Comparison of ENCODE assay signal across 8 cellular contexts in genomic region chr17:39671651-39672521, GRCh38. TPM values are rescaled to one million over a fixed set of nuclear protein-coding genes. Genes with fewer than 3 reads are reported as not detected.
DNase-seq lines count a peak whose midpoint lies in the region; TF ChIP-seq lines count a peak whose summit lies in the region.

No MANE protein-coding gene starts in this region.

- peak; percentile 60 for TF ChIP-seq RAD21 in SK-N-SH (IDR thresholded peaks at IDR 0.05; ENCODE audit: low read length)

- peaks cover 0 to 4% of the 10 kb centered on the region in 2 experiments; a peak in 1 of 4 replicates for H3K4me1 ChIP-seq in SK-N-SH (ENCODE audit: control insufficient read depth in 1 of 2, insufficient read depth in 2 of 2, low read depth in 1 of 2, low read length in 1 of 2)
- H3K4me1 ChIP-seq in skeletal muscle tissue (ENCODE audit: control insufficient read depth in 3 of 3, insufficient read depth in 3 of 3, low read length in 3 of 3): peaks cover 56 to 87% (median 67%) of the 10 kb centered on the region in 3 donors

- TF ChIP-seq CTCF in GM13976 (IDR thresholded peaks at IDR 0.05; ENCODE audit: borderline replicate concordance, control extremely low read depth, extremely low read depth, insufficient read depth, missing control alignments) (peak; percentile 35), SK-N-SH (IDR thresholded peaks at IDR 0.05) (peak; percentile 59), lower leg skin (IDR thresholded peaks at IDR 0.05) (peak in 1 of 3 donors; percentile 48)

- H3K9ac ChIP-seq in SK-N-SH (no peak overlapping the region), skeletal muscle tissue (ENCODE audit: low read depth in 1 of 3, low read length in 3 of 3) (peak overlapping the region; percentile 60 to 79 (median 74))

- TF ChIP-seq POLR2A in lower leg skin (IDR thresholded peaks at IDR 0.05): no peak

- H3F3A ChIP-seq in SK-N-SH (replicated peaks; ENCODE audit: insufficient read depth): no peaks in the 10 kb centered on the region

- H3K27me3 ChIP-seq in SK-N-SH (ENCODE audit: insufficient read depth): no peaks in the 10 kb centered on the region
- H3K27me3 ChIP-seq in skeletal muscle tissue (ENCODE audit: control insufficient read depth in 3 of 3, insufficient read depth in 3 of 3, low read length in 3 of 3): peaks cover 0 to 17% (median 6%) of the 10 kb centered on the region in 3 donors

- no peaks in the 10 kb centered on the region for H3K9me2 ChIP-seq in SK-N-SH

- POLR2A ChIA-PET in SK-N-SH (lab: Yijun Ruan, JAX): interaction anchor here (0.7 kb wide), 1 partner anchor 16 kb away, joined by 3 read pairs; the partner anchor contains the start of gene PGAP3

- H3K4me2 ChIP-seq in SK-N-SH: no peak overlapping the region

- 77% methylated on average over 17 of the region's 19 CpGs for WGBS in SK-N-SH (ENCODE audit: low lambda C conversion rate)
- 35 to 42% methylated on average over 19 of the region's 19 CpGs for WGBS in lower leg skin, 2 donors

- in situ Hi-C loops in GM13976 (cut with MboI; ENCODE audit: low sequenced_read_pairs, unreplicated experiment): no loop called here

- CTCF ChIA-PET in SK-N-SH (lab: Yijun Ruan, JAX): interaction anchor here (0.6 to 15.8 kb wide), 16 partner anchors 9 to 124 kb away, joined by 3 to 279 read pairs (median 6); partner anchors contain the start of genes MIEN1, PGAP3 and PPP1R1B

- peak; percentile 53 for DNase-seq in A172 (ENCODE audit: low spot score)
- no peak for DNase-seq in GM13976 (ENCODE audit: low spot score)
- peak; percentile 86 for DNase-seq in SK-N-SH
- DNase-seq in germinal center (ENCODE audit: low spot score): peak; percentile 57
- DNase-seq in activated T-cell treated with anti-CD3 and anti-CD28 coated beads for 4 hours: no peak
- no peak for DNase-seq in lower leg skin (ENCODE audit: low spot score in 2 of 2)
- DNase-seq in activated CD4-positive, CD25-positive, alpha-beta regulatory T cell (lab: John Stamatoyannopoulos, UW): no peak

- H3K27ac ChIP-seq in SK-N-SH (ENCODE audit: low read depth in 2 of 2, low read length in 1 of 2): no peak overlapping the region
- peak overlapping the region; percentile 74 for H3K27ac ChIP-seq in skeletal muscle tissue (ENCODE audit: low read depth, low read length)

- H3K4me3 ChIP-seq in SK-N-SH (ENCODE audit: low read depth in 2 of 2, low read length in 1 of 2) (no peak overlapping the region; a peak in 1 of 4 replicates), skeletal muscle tissue (ENCODE audit: low read length in 3 of 3) (peak overlapping the region in 1 of 3 donors; percentile 35), lower leg skin (ENCODE audit: low read depth, poor library complexity, severe bottlenecking) (no peak overlapping the region)

- TF ChIP-seq EP300 in SK-N-SH (IDR thresholded peaks at IDR 0.05; ENCODE audit: borderline replicate concordance in 1 of 2, low read depth in 1 of 2, low read length in 1 of 2): no peak

- H3K36me3 ChIP-seq in SK-N-SH (replicated peaks in 1 of 2; ENCODE audit: control insufficient read depth in 1 of 2, insufficient read depth in 2 of 2, low read length in 1 of 2) (no peaks in the 10 kb centered on the region), skeletal muscle tissue (ENCODE audit: control insufficient read depth in 3 of 3, insufficient read depth in 3 of 3, low read length in 3 of 3) (peaks cover 0 to 3% (median 0%) of the 10 kb centered on the region in 3 donors)

- H3K79me2 ChIP-seq in SK-N-SH (ENCODE audit: insufficient read depth): no peaks in the 10 kb centered on the region

- intact Hi-C loops in lower leg skin (cut with DNase I; ENCODE audit: low total_unique reads): no loop called here

- no peaks in the 10 kb centered on the region for H4K20me1 ChIP-seq in SK-N-SH (ENCODE audit: insufficient read depth)

- no peaks in the 10 kb centered on the region for H3K9me3 ChIP-seq in SK-N-SH
- H3K9me3 ChIP-seq in skeletal muscle tissue (ENCODE audit: control insufficient read depth in 3 of 3, low read length in 3 of 3): no peaks in the 10 kb centered on the region

- no peak overlapping the region for H2AFZ ChIP-seq in SK-N-SH (ENCODE audit: low read depth)

TF ChIP-seq in SK-N-SH, 30 proteins besides CTCF, POLR2A, EP300 and RAD21:
- TF ChIP-seq RFX5 (IDR thresholded peaks at IDR 0.05; ENCODE audit: low read length): no peak
- TF ChIP-seq SMC3 (IDR thresholded peaks at IDR 0.05; ENCODE audit: low read depth, low read length): peak; percentile 14; the same call in 1 of the 2 replicates
TF ChIP-seq in SK-N-SH: peak in this region for 1.

RNA-seq across cellular contexts. Expression of gene PNMT, which starts 3.6 kb away (rescaled TPM):
- total RNA-seq in A172 (2014; rRNA removed; shearing (Covaris generic)): not detected in 2 replicates
- polyA plus RNA-seq in SK-N-SH (2012; rRNA removed): 0.05 and 0.07 TPM in 2 replicates
- 0.03 and 0.07 TPM in 2 replicates for polyA plus RNA-seq in SK-N-SH (2012; cell fraction: cytosol; rRNA removed)
- polyA plus RNA-seq in SK-N-SH (2012; cell fraction: nucleus; rRNA removed): 0.07 and 0.21 TPM in 2 replicates
- 0.52 TPM for total RNA-seq in skeletal muscle tissue
- total RNA-seq in lower leg skin: 1 to 10 TPM; 1.6 to 3.8 (median 1.9) TPM

RNA-seq across cellular contexts. Expression of gene TCAP, which starts 6.7 kb away (rescaled TPM):
- 0.19 and 0.26 TPM in 2 replicates for total RNA-seq in A172 (2014; rRNA removed; shearing (Covaris generic))
- polyA plus RNA-seq in SK-N-SH (2012; rRNA removed): 0.43 and 0.67 TPM in 2 replicates
- 0.08 and 0.13 TPM in 2 replicates for polyA plus RNA-seq in SK-N-SH (2012; cell fraction: cytosol; rRNA removed)
- 3.6 and 4.0 TPM in 2 replicates for polyA plus RNA-seq in SK-N-SH (2012; cell fraction: nucleus; rRNA removed)
- 78.8 TPM for total RNA-seq in skeletal muscle tissue
- 1 to 10 TPM in 1 of 4 donors, under 1 TPM in 2, not detected in 1; 0.44 to 3.8 (median 0.62) TPM for total RNA-seq in lower leg skin

RNA-seq across cellular contexts. Expression of gene PGAP3, which starts 16.0 kb away (rescaled TPM):
- 10.8 and 11.4 TPM in 2 replicates for total RNA-seq in A172 (2014; rRNA removed; shearing (Covaris generic))
- 20.9 and 25.8 TPM in 2 replicates for polyA plus RNA-seq in SK-N-SH (2012; rRNA removed)
- 8.3 and 12.5 TPM in 2 replicates for polyA plus RNA-seq in SK-N-SH (2012; cell fraction: cytosol; rRNA removed)
- polyA plus RNA-seq in SK-N-SH (2012; cell fraction: nucleus; rRNA removed): 83.8 and 86.4 TPM in 2 replicates
- total RNA-seq in skeletal muscle tissue: 7.3 TPM
- total RNA-seq in lower leg skin: 10 to 100 TPM; 24.2 to 41.4 (median 28.8) TPM

RNA-seq across cellular contexts. Expression of gene ERBB2, which starts 28.0 kb away (rescaled TPM):
- 43.3 and 43.6 TPM in 2 replicates for total RNA-seq in A172 (2014; rRNA removed; shearing (Covaris generic))
- polyA plus RNA-seq in SK-N-SH (2012; rRNA removed): 1.9 and 2.6 TPM in 2 replicates
- polyA plus RNA-seq in SK-N-SH (2012; cell fraction: cytosol; rRNA removed): 1.0 and 1.2 TPM in 2 replicates
- polyA plus RNA-seq in SK-N-SH (2012; cell fraction: nucleus; rRNA removed): 5.7 and 9.7 TPM in 2 replicates
- total RNA-seq in skeletal muscle tissue: 69.9 TPM
- 100 to 1,000 TPM; 181 to 244 (median 191) TPM for total RNA-seq in lower leg skin

RNA-seq across cellular contexts. Expression of gene STARD3, which starts 34.9 kb away (rescaled TPM):
- 35.1 and 42.9 TPM in 2 replicates for total RNA-seq in A172 (2014; rRNA removed; shearing (Covaris generic))
- polyA plus RNA-seq in SK-N-SH (2012; rRNA removed): 76.8 and 78.0 TPM in 2 replicates
- 32.5 and 44.3 TPM in 2 replicates for polyA plus RNA-seq in SK-N-SH (2012; cell fraction: cytosol; rRNA removed)
- polyA plus RNA-seq in SK-N-SH (2012; cell fraction: nucleus; rRNA removed): 330 and 615 TPM in 2 replicates
- total RNA-seq in skeletal muscle tissue: 11.5 TPM
- total RNA-seq in lower leg skin: 10 to 100 TPM; 47.7 to 99.7 (median 65.7) TPM

Comparison
In these comparisons a context has a peak if more than half of its experiments do, and no peak if none do; other contexts are left out.
1. DNase-seq: peak in A172 (single experiment), SK-N-SH (single experiment) and germinal center (single experiment); none in GM13976 (single experiment), activated T-cell treated with anti-CD3 and anti-CD28 coated beads for 4 hours (single experiment), lower leg skin (0 of 2) and activated CD4-positive, CD25-positive, alpha-beta regulatory T cell (0 of 4).
2. RNA of gene TCAP, which starts 6.7 kb away (total RNA-seq): 78.8 TPM in skeletal muscle tissue (single experiment); 0.44 to 3.8 TPM in lower leg skin and 0.19 to 0.26 TPM in A172; every median in the first group is over 10 times any median in the second.